In genomic region chr6:163427498-163428254, GRCh38 we compare ENCODE assay signal across 9 cellular contexts. TPM values are rescaled to one million over a fixed set of nuclear protein-coding genes. Genes with fewer than 3 reads are reported as not detected.
A peak's percentile ranks its signal among the peaks of the same experiment; 100 is the strongest.
DNase-seq lines count a peak whose midpoint lies in the region; ATAC-seq, FAIRE-seq and TF ChIP-seq lines count a peak whose summit lies in the region.
"Had no signal": no experiment of that assay in that cellular context is flagged by ENCODE, and none has a peak within 500 bp of the region (broad histone marks: within the 10 kb centered on the region; RNA-seq: fewer than 3 reads in every experiment).

No MANE protein-coding gene starts in this region.

- BruUV-seq in IMR-90 (replicated peaks; lab: Mats Ljungman, UMichigan) (no TSS peak), GM12878 (replicated peaks; lab: Mats Ljungman, UMichigan) (no TSS peak)

- H4K91ac ChIP-seq in IMR-90 (ENCODE audit: insufficient read depth, low read depth, low read length): no peak overlapping the region

- FAIRE-seq in GM12878 (lab: Jason Lieb, UNC): peak; percentile 47

- no CpG with 5 or more reads among the region's 6 CpGs for WGBS in IMR-90 (ENCODE audit: extremely low coverage in 2 of 2, insufficient read length in 1 of 2), 2 experiments
- WGBS in GM12878 (ENCODE audit: insufficient coverage, insufficient replicate concordance, low lambda C conversion rate, missing lambda C conversion rate): 96% methylated on average over 6 of the region's 6 CpGs

- peak; percentile 30 for TF ChIP-seq CTCF in BJ (IDR thresholded peaks at IDR 0.05; ENCODE audit: insufficient read depth, low read depth, low read length)
- TF ChIP-seq CTCF in IMR-90 (conservative IDR thresholded peaks at IDR 0.05; ENCODE audit: low read depth, low read length): peak; percentile 63
- peak in 1 of 3 experiments; percentile 52; a peak in 2 of 6 replicates for TF ChIP-seq CTCF in GM12878 (IDR thresholded peaks at IDR 0.05 in 2 of 3, conservative IDR thresholded peaks at IDR 0.05 in 1 of 3; ENCODE audit: control insufficient read depth in 2 of 3, extremely low read depth in 1 of 3, insufficient read depth in 1 of 3, low read depth in 3 of 3, low read length in 3 of 3)

- TF ChIP-seq POLR2A in IMR-90 (IDR thresholded peaks at IDR 0.05; ENCODE audit: low read depth, low read length) (no peak), GM12878 (IDR thresholded peaks at IDR 0.05; ENCODE audit: low read depth, low read length) (no peak)

- peak; percentile 42 for DNase-seq in BJ (ENCODE audit: low read depth)
- peak; percentile 82 for DNase-seq in IMR-90
- DNase-seq in GM12878 (ENCODE audit: low read depth, low spot score): no peak
- peak; percentile 62 for DNase-seq in kidney glomerular epithelial cell (lab: John Stamatoyannopoulos, UW)
- no peak for DNase-seq in stimulated activated naive CD4-positive, alpha-beta T cell treated with Interleukin-2 at 50 U/mL for 16 hours (lab: John Stamatoyannopoulos, UW)
- DNase-seq in HuH-7 (ENCODE audit: low spot score): no peak

- H3K79me1 ChIP-seq in IMR-90 (ENCODE audit: low read depth in 1 of 2, low read length in 2 of 2): peaks cover 5 to 24% of the 10 kb centered on the region in 2 experiments; a peak in 3 of 4 replicates

- 0 out of 2 replicates have a peak overlapping the region, but pooled peaks have one; percentile 45 for H3K4ac ChIP-seq in IMR-90 (ENCODE audit: low read depth, low read length)

- H4K8ac ChIP-seq in IMR-90 (ENCODE audit: low read depth in 2 of 2, low read length in 2 of 2): no peak overlapping the region

- H3K79me2 ChIP-seq in GM12878 (ENCODE audit: control insufficient read depth, insufficient read depth, low read length): peaks cover 93% of the 10 kb centered on the region

- H4K20me1 ChIP-seq in IMR-90 (ENCODE audit: insufficient read depth, low read length): peaks cover 77% of the 10 kb centered on the region
- H4K20me1 ChIP-seq in GM12878 (ENCODE audit: control insufficient read depth, insufficient read depth): peaks cover 3% of the 10 kb centered on the region; the same call in 1 of the 2 replicates

- no peak overlapping the region for H4K5ac ChIP-seq in IMR-90 (ENCODE audit: low read depth, low read length)

- H3K4me1 ChIP-seq in IMR-90 (ENCODE audit: control insufficient read depth, insufficient read depth, low read length) (peaks cover 18% of the 10 kb centered on the region), GM12878 (ENCODE audit: control insufficient read depth, insufficient read depth, low read length) (no peaks in the 10 kb centered on the region)

- no peak overlapping the region for H3K18ac ChIP-seq in IMR-90 (ENCODE audit: low read depth, low read length)

- no peak overlapping the region for H2AK5ac ChIP-seq in IMR-90 (ENCODE audit: low read depth, low read length)

- H2BK120ac ChIP-seq in IMR-90 (ENCODE audit: low read depth, low read length): no peak overlapping the region

- intact Hi-C loops in IMR-90 (cut with micrococcal nuclease) (loop anchor here (1.0 to 5.0 kb wide), 4 partner anchors 127 to 1620 kb away; no protein-coding TSS in a partner anchor), GM12878 (cut with micrococcal nuclease; ENCODE audit: unreplicated experiment) (loop anchor here (1.0 kb wide), 1 partner anchor 529 kb away; no protein-coding TSS in a partner anchor)

- H2BK15ac ChIP-seq in IMR-90 (ENCODE audit: low read depth, low read length): no peak overlapping the region

- in situ Hi-C loops in IMR-90 (cut with MboI; ENCODE audit: low sequenced_read_pairs) (no loop called here), GM12878 (cut with MboI) (no loop called here)

- H3K27me3 ChIP-seq in BJ (ENCODE audit: control insufficient read depth, insufficient read depth, low read length): no peaks in the 10 kb centered on the region
- no peaks in the 10 kb centered on the region for H3K27me3 ChIP-seq in IMR-90 (ENCODE audit: control insufficient read depth, insufficient read depth, low read length)
- no peaks in the 10 kb centered on the region for H3K27me3 ChIP-seq in GM12878 (replicated peaks in 1 of 2; ENCODE audit: control insufficient read depth in 2 of 2, insufficient read depth in 2 of 2, low read length in 1 of 2)

- no peak overlapping the region for H2BK5ac ChIP-seq in IMR-90 (ENCODE audit: low read depth, low read length, poor library complexity, severe bottlenecking)

- H3K4me2 ChIP-seq in IMR-90 (ENCODE audit: low read depth, low read length) (peak overlapping the region; percentile 78), GM12878 (ENCODE audit: control insufficient read depth, insufficient read depth) (no peak overlapping the region)

- POLR2A ChIA-PET in BJ (lab: Charles Lee): interaction anchor here (0.6 kb wide), 1 partner anchor 258 kb away, joined by 3 read pairs; no protein-coding TSS in a partner anchor
- POLR2A ChIA-PET in IMR-90 (lab: Charles Lee; ENCODE audit: unreplicated experiment): interaction anchor here (0.6 kb wide), 1 partner anchor 19 kb away, joined by 3 read pairs; no protein-coding TSS in a partner anchor
- POLR2A ChIA-PET in GM12878 (lab: Charles Lee): interaction anchor here (0.6 to 1.4 kb wide), 3 partner anchors 11 to 79 kb away, joined by 3 to 4 read pairs (median 3); no protein-coding TSS in a partner anchor

- no peaks in the 10 kb centered on the region for H3K36me3 ChIP-seq in BJ (ENCODE audit: control insufficient read depth, insufficient read depth, low read length)
- H3K36me3 ChIP-seq in IMR-90 (ENCODE audit: control insufficient read depth, insufficient read depth, low read length): no peaks in the 10 kb centered on the region
- no peaks in the 10 kb centered on the region for H3K36me3 ChIP-seq in GM12878 (ENCODE audit: control insufficient read depth in 2 of 2, insufficient read depth in 2 of 2, low read length in 1 of 2)
- H3K36me3 ChIP-seq: HAP-1 had no signal

- no peak overlapping the region for H2AK9ac ChIP-seq in IMR-90 (replicated peaks; ENCODE audit: low read depth, low read length, poor library complexity)

- H2AFZ ChIP-seq in IMR-90 (replicated peaks; ENCODE audit: low read length, poor library complexity) (no peak overlapping the region), GM12878 (ENCODE audit: control insufficient read depth, low read depth, low read length) (no peak overlapping the region)

- H3K9me3 ChIP-seq in IMR-90 (ENCODE audit: control insufficient read depth, insufficient read depth, low read length) (no peaks in the 10 kb centered on the region), GM12878 (replicated peaks; ENCODE audit: control insufficient read depth, insufficient read depth, low read length) (no peaks in the 10 kb centered on the region)
- H3K9me3 ChIP-seq: HAP-1 had no signal

- no peak overlapping the region for H3K14ac ChIP-seq in IMR-90 (replicated peaks; ENCODE audit: low read depth, low read length)

- peaks cover 3% of the 10 kb centered on the region; the same call in 1 of the 2 replicates for H3K9me1 ChIP-seq in IMR-90 (ENCODE audit: insufficient read depth, low read length)

- ATAC-seq in IMR-90 (ENCODE audit: low read depth) (peak; percentile 56), GM12878 (peak; percentile 45; the same call in 2 of the 3 replicates), HG03097 (IDR thresholded peaks at IDR 0.05; ENCODE audit: low FRiP score, unreplicated experiment) (no peak), GM19328 (IDR thresholded peaks at IDR 0.05; ENCODE audit: unreplicated experiment) (no peak)

- TF ChIP-seq RAD21 in IMR-90 (IDR thresholded peaks at IDR 0.05; ENCODE audit: low read length): peak; percentile 77
- peak; percentile 76 for TF ChIP-seq RAD21 in GM12878 (IDR thresholded peaks at IDR 0.05; ENCODE audit: insufficient read depth, low read depth, low read length)

- H3K4me3 ChIP-seq in BJ (ENCODE audit: low read depth, low read length): no peak overlapping the region
- H3K4me3 ChIP-seq in IMR-90 (ENCODE audit: insufficient read depth, low read depth, low read length): no peak overlapping the region
- no peak overlapping the region for H3K4me3 ChIP-seq in GM12878
- H3K4me3 ChIP-seq: HAP-1 had no signal

- H3K9ac ChIP-seq in IMR-90 (ENCODE audit: low read depth, low read length) (0 out of 2 replicates have a peak overlapping the region, but pooled peaks have one; percentile 63), GM12878 (ENCODE audit: control insufficient read depth, insufficient read depth, low read length) (no peak overlapping the region)

- dilution Hi-C loops in IMR-90 (cut with HindIII; ENCODE audit: low sequenced_read_pairs, unreplicated experiment): no loop called here

- CTCF ChIA-PET in BJ (lab: Yijun Ruan, JAX): interaction anchor here (1.0 to 1.9 kb wide), 5 partner anchors 10 to 532 kb away, joined by 3 to 5 read pairs (median 4); no protein-coding TSS in a partner anchor
- CTCF ChIA-PET in IMR-90 (lab: Yijun Ruan, JAX): no interaction called here
- CTCF ChIA-PET in GM12878 (lab: Yijun Ruan, JAX): interaction anchor here (0.6 to 5.5 kb wide), 10 partner anchors 8 to 1657 kb away, joined by 3 to 33 read pairs (median 6); no protein-coding TSS in a partner anchor

- no peak overlapping the region for H2BK20ac ChIP-seq in IMR-90 (ENCODE audit: low read depth, low read length)

- no peak overlapping the region for H3K56ac ChIP-seq in IMR-90 (ENCODE audit: extremely low read depth, insufficient read depth, low read length)

- no peak overlapping the region for H3K27ac ChIP-seq in IMR-90 (ENCODE audit: insufficient read depth, low read length)
- H3K27ac ChIP-seq in GM12878 (ENCODE audit: control insufficient read depth, insufficient read depth): no peak overlapping the region

- no peak for TF ChIP-seq EP300 in GM12878 (IDR thresholded peaks at IDR 0.05; ENCODE audit: borderline replicate concordance in 1 of 2, control insufficient read depth in 1 of 2, low read depth in 2 of 2, low read length in 2 of 2)

- SMC1A ChIA-PET in GM12878 (lab: Charles Lee; ENCODE audit: uncharacterized antibody, unreplicated experiment): interaction anchor here (0.6 to 4.4 kb wide), 7 partner anchors 8 to 129 kb away, joined by 3 to 25 read pairs (median 5); no protein-coding TSS in a partner anchor

- RAD21 ChIA-PET in GM12878 (lab: Charles Lee; ENCODE audit: unreplicated experiment): interaction anchor here (1.0 to 2.3 kb wide), 6 partner anchors 8 to 1185 kb away, joined by 3 to 13 read pairs (median 6); no protein-coding TSS in a partner anchor

- no peak overlapping the region for H3K23ac ChIP-seq in IMR-90 (ENCODE audit: low read depth, low read length)

RNA-seq across cellular contexts. Expression of gene QKI, which starts 13.2 kb away (rescaled TPM):
- polyA plus RNA-seq in BJ (2011; rRNA removed) (114 and 143 TPM in 2 replicates), IMR-90 (2012; rRNA removed) (106 and 112 TPM in 2 replicates), GM12878 (2011; rRNA removed) (62.3 and 68.4 TPM in 2 replicates), GM12878 (2014; fragmentation: Illumina TruSeq; extraction: Trizol) (54.6 and 72.5 TPM in 2 replicates), GM12878 (2014; fragmentation: Nextera tagmentation; extraction: Ambion mirVana) (10 to 100 TPM; 10.7 to 27.1 TPM), GM12878 (2014; rRNA removed) (31.4 and 35.0 TPM in 2 replicates), GM12878 (2016; fragmentation: Nextera tagmentation; extraction: Ambion mirVana) (1 to 10 TPM; 4.7 to 4.8 TPM)
- 158 and 228 TPM in 2 replicates for polyA minus RNA-seq in BJ (2011; rRNA and poly(A)+ RNA removed)
- total RNA-seq in IMR-90 (2012; rRNA removed) (171 and 232 TPM in 2 replicates), GM12878 (2014; rRNA removed) (43.7 and 46.4 TPM in 2 replicates), GM12878 (2014; rRNA removed; fragmentation: Illumina TruSeq; extraction: Trizol) (47.8 and 52.5 TPM in 2 replicates), GM12878 (2021) (50.7 and 54.5 TPM in 2 replicates)
- 54.2 and 59.7 TPM in 2 replicates for polyA plus RNA-seq in IMR-90 (2012; cell fraction: cytosol; rRNA removed)
- polyA plus RNA-seq in IMR-90 (2012; cell fraction: nucleus; rRNA removed; ENCODE audit: low replicate concordance): 57.1 and 121 TPM in 2 replicates
- total RNA-seq in GM12878 (2013; cell fraction: nucleolus; rRNA removed): 93.7 and 101 TPM in 2 replicates
- 28.6 TPM for polyA plus RNA-seq in GM12878 (2011; ENCODE audit: low read depth)
- 73.9 and 89.7 TPM in 2 replicates for polyA plus RNA-seq in GM12878 (2011; cell fraction: cytosol; rRNA removed)
- polyA plus RNA-seq in GM12878 (2011; cell fraction: nucleus; rRNA removed): 42.5 and 60.8 TPM in 2 replicates
- polyA plus RNA-seq in GM12878 (2012): 15.4 and 24.9 TPM in 2 replicates
- polyA minus RNA-seq in GM12878 (2011; rRNA and poly(A)+ RNA removed): 203 and 222 TPM in 2 replicates
- polyA minus RNA-seq in GM12878 (2011; cell fraction: cytosol; rRNA and poly(A)+ RNA removed): 55.9 and 69.2 TPM in 2 replicates
- 55.2 and 80.6 TPM in 2 replicates for polyA minus RNA-seq in GM12878 (2011; cell fraction: nucleus; rRNA and poly(A)+ RNA removed)

Comparison
In these comparisons a context has a peak if more than half of its experiments do, and no peak if none do; other contexts are left out.
1. DNase-seq: peak in BJ (single experiment), IMR-90 (single experiment) and kidney glomerular epithelial cell (single experiment); none in GM12878 (single experiment), stimulated activated naive CD4-positive, alpha-beta T cell treated with Interleukin-2 at 50 U/mL for 16 hours (single experiment) and HuH-7 (single experiment).
2. ATAC-seq: peak in IMR-90 (single experiment) and GM12878 (single experiment); none in HG03097 (single experiment) and GM19328 (single experiment).